In genomic region chr21:38775733-38776132, GRCh38 we compare ENCODE assay signal across 20 cellular contexts.
"Had no signal": no experiment of that assay in that cellular context is flagged by ENCODE, and none has a peak within 500 bp of the region (broad histone marks: within the 10 kb centered on the region; RNA-seq: fewer than 3 reads in every experiment).

No MANE protein-coding gene starts in this region.

- H3K4me1 ChIP-seq: pancreas, right lobe of liver had no signal

- H3K27ac Mint-ChIP-seq: activated CD8-positive, alpha-beta T cell treated with anti-CD3 and anti-CD28 coated beads for 36 hours; activated T-cell treated with anti-CD3 and anti-CD28 coated beads, Interleukin-2, amount 50 U/mL, for 24 hours; activated T-helper 2 cell treated with anti-CD3 and anti-CD28 coated beads, Interferon-gamma antibody, Interleukin-2, Interleukin-4, amounts not matched to agents 10 μg/mL and 5 μg/mL and 100 μg/mL, durations not matched to agents 14 hours and 24 hours and 36 hours; stimulated activated memory B cell treated with anti-CD40 and anti-IgM and Interleukin-4, amounts not matched to agents 10 μg/mL and 1 μg/mL and 100 μg/mL, for 72 hours had no signal

- H3K9me3 ChIP-seq: colonic mucosa, neutrophil, pancreas, right lobe of liver had no signal

- H3K27ac ChIP-seq: colonic mucosa, gastroesophageal sphincter, heart right ventricle, neutrophil, pancreas, right lobe of liver had no signal

- DNase-seq: activated CD4-positive, alpha-beta T cell treated with anti-CD3 and anti-CD28 coated beads for 48 hours; activated CD4-positive, CD25-positive, alpha-beta regulatory T cell; activated CD8-positive, alpha-beta T cell treated with anti-CD3 and anti-CD28 coated beads for 36 hours; activated naive CD4-positive, alpha-beta T cell treated with Interleukin-2 at 50 U/mL for 16 hours; activated naive CD8-positive, alpha-beta T cell treated with anti-CD3 and anti-CD28 coated beads, Interleukin-2, amount 10 ng/mL, durations not matched to agents 7 days and 5 days; activated T-cell treated with anti-CD3 and anti-CD28 coated beads, Interleukin-2, amount 50 U/mL, for 24 hours; colonic mucosa; erythroblast; heart right ventricle; left cardiac atrium; mesendoderm; naive thymus-derived CD8-positive, alpha-beta T cell; pancreas; right lobe of liver; stimulated activated CD4-positive, alpha-beta T cell treated with anti-CD3 and anti-CD28 coated beads, Interleukin-4, amount 100 ng/mL, for 4 hours had no signal

- H3K27me3 ChIP-seq: colonic mucosa, gastroesophageal sphincter, heart right ventricle, neutrophil, pancreas, right lobe of liver had no signal

- H3K27me3 Mint-ChIP-seq: activated naive CD8-positive, alpha-beta T cell treated with anti-CD3 and anti-CD28 coated beads, Interleukin-2, amount 10 ng/mL, durations not matched to agents 7 days and 5 days had no signal

- ATAC-seq: activated CD8-positive, alpha-beta T cell treated with anti-CD3 and anti-CD28 coated beads for 36 hours; gastroesophageal sphincter; left cardiac atrium; naive thymus-derived CD8-positive, alpha-beta T cell; pancreas; right lobe of liver; stimulated activated memory B cell treated with anti-CD40 and anti-IgM and Interleukin-4, amounts not matched to agents 10 μg/mL and 1 μg/mL and 100 μg/mL, for 72 hours had no signal

- H3K4me3 ChIP-seq: colonic mucosa, gastroesophageal sphincter, heart right ventricle, pancreas, right lobe of liver had no signal

- H3K36me3 Mint-ChIP-seq: stimulated activated memory B cell treated with anti-CD40 and anti-IgM and Interleukin-4, amounts not matched to agents 10 μg/mL and 1 μg/mL and 100 μg/mL, for 72 hours had no signal

- H3K4me3 Mint-ChIP-seq: activated CD8-positive, alpha-beta T cell treated with anti-CD3 and anti-CD28 coated beads for 36 hours; activated naive CD8-positive, alpha-beta T cell treated with anti-CD3 and anti-CD28 coated beads, Interleukin-2, amount 10 ng/mL, durations not matched to agents 7 days and 5 days; activated T-cell treated with anti-CD3 and anti-CD28 coated beads, Interleukin-2, amount 50 U/mL, for 24 hours; central memory CD8-positive, alpha-beta T cell; naive thymus-derived CD8-positive, alpha-beta T cell; stimulated activated memory B cell treated with anti-CD40 and anti-IgM and Interleukin-4, amounts not matched to agents 10 μg/mL and 1 μg/mL and 100 μg/mL, for 72 hours had no signal

- H3K36me3 ChIP-seq: colonic mucosa, gastroesophageal sphincter, heart right ventricle, neutrophil, pancreas, right lobe of liver had no signal
